ENCODE assay signal across 1 cellular context in the genomic region with DNA sequence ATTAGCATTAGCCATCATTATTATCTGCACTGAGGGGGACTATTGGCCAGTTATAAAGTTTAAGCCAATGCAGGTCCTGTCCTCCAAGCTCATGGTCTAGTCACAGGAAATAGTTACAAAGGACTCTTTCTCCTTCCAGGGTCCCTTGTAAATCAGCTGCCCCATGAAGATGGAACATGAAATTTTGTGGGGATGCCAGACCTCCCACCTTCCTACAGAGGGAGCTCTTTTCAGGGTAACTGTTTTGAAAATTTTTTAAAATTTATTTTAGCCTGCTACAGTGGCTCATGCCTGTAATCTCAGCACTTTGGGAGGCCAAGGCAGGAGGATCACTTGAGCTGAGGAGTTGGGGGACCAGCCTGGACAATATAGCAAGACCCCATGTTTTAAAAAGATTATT.
TF ChIP-seq lines count a peak whose summit lies in the region.

No MANE protein-coding gene starts in this region.

TF ChIP-seq in SK-N-SH, 30 proteins besides CTCF, POLR2A, EP300 and RAD21 (continued from another document):
- TF ChIP-seq, protein P1, sequence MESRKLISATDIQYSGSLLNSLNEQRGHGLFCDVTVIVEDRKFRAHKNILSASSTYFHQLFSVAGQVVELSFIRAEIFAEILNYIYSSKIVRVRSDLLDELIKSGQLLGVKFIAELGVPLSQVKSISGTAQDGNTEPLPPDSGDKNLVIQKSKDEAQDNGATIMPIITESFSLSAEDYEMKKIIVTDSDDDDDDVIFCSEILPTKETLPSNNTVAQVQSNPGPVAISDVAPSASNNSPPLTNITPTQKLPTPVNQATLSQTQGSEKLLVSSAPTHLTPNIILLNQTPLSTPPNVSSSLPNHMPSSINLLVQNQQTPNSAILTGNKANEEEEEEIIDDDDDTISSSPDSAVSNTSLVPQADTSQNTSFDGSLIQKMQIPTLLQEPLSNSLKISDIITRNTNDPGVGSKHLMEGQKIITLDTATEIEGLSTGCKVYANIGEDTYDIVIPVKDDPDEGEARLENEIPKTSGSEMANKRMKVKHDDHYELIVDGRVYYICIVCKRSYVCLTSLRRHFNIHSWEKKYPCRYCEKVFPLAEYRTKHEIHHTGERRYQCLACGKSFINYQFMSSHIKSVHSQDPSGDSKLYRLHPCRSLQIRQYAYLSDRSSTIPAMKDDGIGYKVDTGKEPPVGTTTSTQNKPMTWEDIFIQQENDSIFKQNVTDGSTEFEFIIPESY (IDR thresholded peaks at IDR 0.05; ENCODE audit: borderline replicate concordance, low read depth), result no peak
- TF ChIP-seq MEF2A (IDR thresholded peaks at IDR 0.05; ENCODE audit: borderline replicate concordance, low read depth) (no peak), RCOR1 (IDR thresholded peaks at IDR 0.05; ENCODE audit: low read length) (no peak), NRF1 (IDR thresholded peaks at IDR 0.05; ENCODE audit: low read depth, low read length) (no peak), JUND (IDR thresholded peaks at IDR 0.05) (no peak), RXRA (IDR thresholded peaks at IDR 0.05; ENCODE audit: borderline replicate concordance, low read depth) (no peak), SIN3A (IDR thresholded peaks at IDR 0.05; ENCODE audit: borderline replicate concordance, low read depth, low read length) (no peak), YY1 (IDR thresholded peaks at IDR 0.05; ENCODE audit: low read depth) (no peak), ELF1 (IDR thresholded peaks at IDR 0.05) (no peak), POLR2AphosphoS5 (IDR thresholded peaks at IDR 0.05; ENCODE audit: low read depth, low read length) (no peak), TCF12 (IDR thresholded peaks at IDR 0.05) (no peak)
- TF ChIP-seq, protein P2, sequence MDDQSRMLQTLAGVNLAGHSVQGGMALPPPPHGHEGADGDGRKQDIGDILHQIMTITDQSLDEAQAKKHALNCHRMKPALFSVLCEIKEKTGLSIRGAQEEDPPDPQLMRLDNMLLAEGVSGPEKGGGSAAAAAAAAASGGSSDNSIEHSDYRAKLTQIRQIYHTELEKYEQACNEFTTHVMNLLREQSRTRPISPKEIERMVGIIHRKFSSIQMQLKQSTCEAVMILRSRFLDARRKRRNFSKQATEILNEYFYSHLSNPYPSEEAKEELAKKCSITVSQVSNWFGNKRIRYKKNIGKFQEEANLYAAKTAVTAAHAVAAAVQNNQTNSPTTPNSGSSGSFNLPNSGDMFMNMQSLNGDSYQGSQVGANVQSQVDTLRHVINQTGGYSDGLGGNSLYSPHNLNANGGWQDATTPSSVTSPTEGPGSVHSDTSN (IDR thresholded peaks at IDR 0.05), result no peak
- TF ChIP-seq, protein P3, sequence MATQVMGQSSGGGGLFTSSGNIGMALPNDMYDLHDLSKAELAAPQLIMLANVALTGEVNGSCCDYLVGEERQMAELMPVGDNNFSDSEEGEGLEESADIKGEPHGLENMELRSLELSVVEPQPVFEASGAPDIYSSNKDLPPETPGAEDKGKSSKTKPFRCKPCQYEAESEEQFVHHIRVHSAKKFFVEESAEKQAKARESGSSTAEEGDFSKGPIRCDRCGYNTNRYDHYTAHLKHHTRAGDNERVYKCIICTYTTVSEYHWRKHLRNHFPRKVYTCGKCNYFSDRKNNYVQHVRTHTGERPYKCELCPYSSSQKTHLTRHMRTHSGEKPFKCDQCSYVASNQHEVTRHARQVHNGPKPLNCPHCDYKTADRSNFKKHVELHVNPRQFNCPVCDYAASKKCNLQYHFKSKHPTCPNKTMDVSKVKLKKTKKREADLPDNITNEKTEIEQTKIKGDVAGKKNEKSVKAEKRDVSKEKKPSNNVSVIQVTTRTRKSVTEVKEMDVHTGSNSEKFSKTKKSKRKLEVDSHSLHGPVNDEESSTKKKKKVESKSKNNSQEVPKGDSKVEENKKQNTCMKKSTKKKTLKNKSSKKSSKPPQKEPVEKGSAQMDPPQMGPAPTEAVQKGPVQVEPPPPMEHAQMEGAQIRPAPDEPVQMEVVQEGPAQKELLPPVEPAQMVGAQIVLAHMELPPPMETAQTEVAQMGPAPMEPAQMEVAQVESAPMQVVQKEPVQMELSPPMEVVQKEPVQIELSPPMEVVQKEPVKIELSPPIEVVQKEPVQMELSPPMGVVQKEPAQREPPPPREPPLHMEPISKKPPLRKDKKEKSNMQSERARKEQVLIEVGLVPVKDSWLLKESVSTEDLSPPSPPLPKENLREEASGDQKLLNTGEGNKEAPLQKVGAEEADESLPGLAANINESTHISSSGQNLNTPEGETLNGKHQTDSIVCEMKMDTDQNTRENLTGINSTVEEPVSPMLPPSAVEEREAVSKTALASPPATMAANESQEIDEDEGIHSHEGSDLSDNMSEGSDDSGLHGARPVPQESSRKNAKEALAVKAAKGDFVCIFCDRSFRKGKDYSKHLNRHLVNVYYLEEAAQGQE (IDR thresholded peaks at IDR 0.05; ENCODE audit: low read depth, low read length), result no peak
